In genomic region chr13:65733110-65733509, GRCh38 we compare ENCODE assay signal across 34 cellular contexts.
"Had no signal": no experiment of that assay in that cellular context is flagged by ENCODE, and none has a peak within 500 bp of the region (broad histone marks: within the 10 kb centered on the region; RNA-seq: fewer than 3 reads in every experiment).

No MANE protein-coding gene starts in this region.

- ATAC-seq: activated CD4-positive, CD25-positive, alpha-beta regulatory T cell treated with anti-CD3 and anti-CD28 coated beads, Interleukin-2, amount 50 U/mL, for 24 hours; activated CD8-positive, alpha-beta memory T cell treated with anti-CD3 and anti-CD28 coated beads, Interleukin-2, amount 10 ng/mL, durations not matched to agents 7 days and 5 days; activated CD8-positive, alpha-beta T cell treated with anti-CD3 and anti-CD28 coated beads, Interleukin-2, amount 10 ng/mL, durations not matched to agents 7 days and 5 days; activated naive CD8-positive, alpha-beta T cell treated with anti-CD3 and anti-CD28 coated beads, Interleukin-2, amount 50 U/mL, for 24 hours; esophagus mucosa; heart right ventricle; T-helper 17 cell had no signal

- H3K4me3 Mint-ChIP-seq: activated B cell treated with CpG ODN at 0.5 μM for 24 hours; activated CD4-positive, alpha-beta memory T cell treated with anti-CD3 and anti-CD28 coated beads for 36 hours; activated CD4-positive, alpha-beta T cell treated with anti-CD3 and anti-CD28 coated beads, Interleukin-2, amount 10 ng/mL, durations not matched to agents 24 days and 14 days; activated CD8-positive, alpha-beta memory T cell treated with anti-CD3 and anti-CD28 coated beads, Interleukin-2, amount 10 ng/mL, durations not matched to agents 7 days and 5 days; activated CD8-positive, alpha-beta T cell treated with anti-CD3 and anti-CD28 coated beads, Interleukin-2, amount 10 ng/mL, durations not matched to agents 7 days and 5 days; activated naive CD4-positive, alpha-beta T cell treated with anti-CD3 and anti-CD28 coated beads for 36 hours; activated naive CD4-positive, alpha-beta T cell treated with anti-CD3 and anti-CD28 coated beads, Interleukin-2, amount 50 U/mL, for 24 hours; activated naive CD8-positive, alpha-beta T cell treated with anti-CD3 and anti-CD28 coated beads for 36 hours; activated naive CD8-positive, alpha-beta T cell treated with anti-CD3 and anti-CD28 coated beads, Interleukin-2, amount 50 U/mL, for 24 hours; activated T-helper 1 cell treated with anti-CD3 and anti-CD28 coated beads, Interleukin-12 subunit alpha, Interleukin-12 subunit beta, Interleukin-2, Interleukin-4 antibody, amounts not matched to agents 30 ng/mL and 10 ng/mL and 1 ng/mL, durations not matched to agents 14 hours and 24 hours and 36 hours; brain; T-helper 17 cell; T-helper 2 cell treated with Interferon-gamma antibody and Interleukin-4, amounts not matched to agents 5 μg/mL and 100 μg/mL, for 36 hours had no signal

- DNase-seq: activated B cell treated with CpG ODN at 0.5 μM for 24 hours; activated CD4-positive, alpha-beta memory T cell treated with anti-CD3 and anti-CD28 coated beads for 36 hours; activated CD4-positive, alpha-beta T cell treated with anti-CD3 and anti-CD28 coated beads, Interleukin-2, amount 10 ng/mL, durations not matched to agents 24 days and 14 days; activated CD8-positive, alpha-beta memory T cell treated with anti-CD3 and anti-CD28 coated beads, Interleukin-2, amount 10 ng/mL, durations not matched to agents 7 days and 5 days; activated CD8-positive, alpha-beta memory T cell treated with anti-CD3 and anti-CD28 coated beads, Interleukin-2, amount 50 U/mL, for 4 hours; activated CD8-positive, alpha-beta T cell treated with anti-CD3 and anti-CD28 coated beads, Interleukin-2, amount 10 ng/mL, durations not matched to agents 7 days and 5 days; activated effector memory CD4-positive, alpha-beta T cell treated with anti-CD3 and anti-CD28 coated beads, Interleukin-2, amount 50 U/mL, for 16 hours; activated naive CD4-positive, alpha-beta T cell treated with anti-CD3 and anti-CD28 coated beads for 36 hours; activated naive CD8-positive, alpha-beta T cell treated with anti-CD3 and anti-CD28 coated beads for 36 hours; activated naive CD8-positive, alpha-beta T cell treated with anti-CD3 and anti-CD28 coated beads, Interleukin-2, amount 50 U/mL, for 24 hours; activated T-cell treated with anti-CD3 and anti-CD28 coated beads, Interleukin-2, amount 50 U/mL, for 1 hour; activated T-cell treated with anti-CD3 and anti-CD28 coated beads, Interleukin-2, amount 50 U/mL, for 48 hours; central memory CD4-positive, alpha-beta T cell; cerebellar nuclear complex; colonic mucosa; effector CD8-positive, alpha-beta T cell; foreskin fibroblast; heart right ventricle; T-helper 17 cell; T1000; WERI-Rb-1 had no signal

- H3K27ac ChIP-seq: ascending aorta, breast epithelium, cardiac muscle cell, colonic mucosa, heart right ventricle, hepatocyte, WERI-Rb-1 had no signal

- H3K4me2 ChIP-seq: hepatocyte had no signal

- H3K36me3 Mint-ChIP-seq: activated CD4-positive, alpha-beta memory T cell treated with anti-CD3 and anti-CD28 coated beads for 36 hours; activated CD8-positive, alpha-beta memory T cell treated with anti-CD3 and anti-CD28 coated beads, Interleukin-2, amount 10 ng/mL, durations not matched to agents 7 days and 5 days; activated naive CD4-positive, alpha-beta T cell treated with anti-CD3 and anti-CD28 coated beads, Interleukin-2, amount 50 U/mL, for 24 hours; activated naive CD8-positive, alpha-beta T cell treated with anti-CD3 and anti-CD28 coated beads for 36 hours; brain had no signal

- H2AFZ ChIP-seq: hepatocyte had no signal

- H3K27me3 ChIP-seq: ascending aorta, breast epithelium, cardiac muscle cell, colonic mucosa, heart right ventricle, hepatocyte had no signal

- H3K4me1 Mint-ChIP-seq: activated B cell treated with CpG ODN at 0.5 μM for 24 hours; activated CD4-positive, alpha-beta T cell treated with anti-CD3 and anti-CD28 coated beads, Interleukin-2, amount 10 ng/mL, durations not matched to agents 24 days and 14 days; activated CD8-positive, alpha-beta memory T cell treated with anti-CD3 and anti-CD28 coated beads, Interleukin-2, amount 10 ng/mL, durations not matched to agents 7 days and 5 days; activated naive CD4-positive, alpha-beta T cell treated with anti-CD3 and anti-CD28 coated beads, Interleukin-2, amount 50 U/mL, for 24 hours; activated naive CD8-positive, alpha-beta T cell treated with anti-CD3 and anti-CD28 coated beads for 36 hours; activated naive CD8-positive, alpha-beta T cell treated with anti-CD3 and anti-CD28 coated beads, Interleukin-2, amount 50 U/mL, for 24 hours; brain; T-helper 17 cell had no signal

- H3K27me3 Mint-ChIP-seq: activated B cell treated with CpG ODN at 0.5 μM for 24 hours; activated CD4-positive, alpha-beta memory T cell treated with anti-CD3 and anti-CD28 coated beads for 36 hours; activated CD4-positive, alpha-beta T cell treated with anti-CD3 and anti-CD28 coated beads, Interleukin-2, amount 10 ng/mL, durations not matched to agents 24 days and 14 days; activated CD8-positive, alpha-beta memory T cell treated with anti-CD3 and anti-CD28 coated beads, Interleukin-2, amount 10 ng/mL, durations not matched to agents 7 days and 5 days; activated naive CD4-positive, alpha-beta T cell treated with anti-CD3 and anti-CD28 coated beads, Interleukin-2, amount 50 U/mL, for 24 hours; activated naive CD8-positive, alpha-beta T cell treated with anti-CD3 and anti-CD28 coated beads for 36 hours; activated naive CD8-positive, alpha-beta T cell treated with anti-CD3 and anti-CD28 coated beads, Interleukin-2, amount 50 U/mL, for 24 hours; T-helper 17 cell had no signal

- H3K4me3 ChIP-seq: ascending aorta, breast epithelium, cardiac muscle cell, colonic mucosa, heart right ventricle, hepatocyte had no signal

- H3K27ac Mint-ChIP-seq: activated B cell treated with CpG ODN at 0.5 μM for 24 hours; activated CD4-positive, alpha-beta memory T cell treated with anti-CD3 and anti-CD28 coated beads for 36 hours; activated CD4-positive, alpha-beta T cell treated with anti-CD3 and anti-CD28 coated beads, Interleukin-2, amount 10 ng/mL, durations not matched to agents 24 days and 14 days; activated CD8-positive, alpha-beta memory T cell treated with anti-CD3 and anti-CD28 coated beads, Interleukin-2, amount 10 ng/mL, durations not matched to agents 7 days and 5 days; activated CD8-positive, alpha-beta T cell treated with anti-CD3 and anti-CD28 coated beads, Interleukin-2, amount 10 ng/mL, durations not matched to agents 7 days and 5 days; activated naive CD4-positive, alpha-beta T cell treated with anti-CD3 and anti-CD28 coated beads for 36 hours; activated naive CD8-positive, alpha-beta T cell treated with anti-CD3 and anti-CD28 coated beads for 36 hours; activated naive CD8-positive, alpha-beta T cell treated with anti-CD3 and anti-CD28 coated beads, Interleukin-2, amount 50 U/mL, for 24 hours; activated T-helper 1 cell treated with anti-CD3 and anti-CD28 coated beads, Interleukin-12 subunit alpha, Interleukin-12 subunit beta, Interleukin-2, Interleukin-4 antibody, amounts not matched to agents 30 ng/mL and 10 ng/mL and 1 ng/mL, durations not matched to agents 14 hours and 24 hours and 36 hours; activated T-helper 2 cell treated with anti-CD3 and anti-CD28 coated beads, Interferon-gamma antibody, Interleukin-2, Interleukin-4, amounts not matched to agents 10 μg/mL and 5 μg/mL and 100 μg/mL, durations not matched to agents 14 hours and 24 hours and 36 hours; brain; T-helper 17 cell; T-helper 2 cell treated with Interferon-gamma antibody and Interleukin-4, amounts not matched to agents 5 μg/mL and 100 μg/mL, for 36 hours had no signal

- H3K36me3 ChIP-seq: ascending aorta, breast epithelium, cardiac muscle cell, colonic mucosa, heart right ventricle, WERI-Rb-1 had no signal

- H3K79me2 ChIP-seq: hepatocyte had no signal

- H3K4me1 ChIP-seq: ascending aorta, breast epithelium, colonic mucosa, heart right ventricle had no signal

- FAIRE-seq: endometrium, frontal cortex had no signal
